Comparison of ENCODE assay signal across 25 cellular contexts in the genomic region with DNA sequence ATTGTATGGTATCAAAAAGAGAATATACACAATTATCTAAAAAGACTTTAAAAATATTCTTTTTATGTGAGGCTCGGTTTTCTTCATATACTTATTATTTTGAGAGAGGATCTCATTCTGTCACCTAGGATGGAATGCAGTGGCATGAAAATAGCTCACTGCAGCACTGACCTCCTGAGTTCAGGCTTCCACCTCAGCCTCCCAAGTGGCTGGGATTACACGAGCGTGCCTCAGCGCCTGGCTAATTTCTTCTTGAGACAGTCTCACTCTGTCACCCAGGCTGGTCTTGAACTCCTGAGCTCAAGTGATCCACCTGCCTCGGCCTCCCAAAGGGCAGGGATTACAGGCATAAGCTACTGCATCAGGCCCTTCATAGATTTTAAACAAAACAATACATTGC.
"Had no signal": no experiment of that assay in that cellular context is flagged by ENCODE, and none has a peak within 500 bp of the region (broad histone marks: within the 10 kb centered on the region; RNA-seq: fewer than 3 reads in every experiment).

No MANE protein-coding gene starts in this region.

- H3K9me3 ChIP-seq: esophagus squamous epithelium, neutrophil, pancreas, sigmoid colon, stomach, tibial artery, upper lobe of left lung had no signal

- H3K4me3 ChIP-seq: esophagus squamous epithelium, lung, pancreas, sigmoid colon, stomach, tibial artery, upper lobe of left lung had no signal

- H3K27me3 ChIP-seq: esophagus squamous epithelium, neutrophil, pancreas, sigmoid colon, stomach, tibial artery, upper lobe of left lung had no signal

- DNase-seq: cortex of kidney; effector memory CD8-positive, alpha-beta T cell; erythroblast; esophagus squamous epithelium; foreskin melanocyte; glutamatergic neuron; hypothalamus; immature natural killer cell; islet precursor cell; kidney glomerular epithelial cell; left colon; pancreas; sigmoid colon; stimulated activated CD4-positive, alpha-beta T cell treated with anti-CD3 and anti-CD28 coated beads, Interleukin-2, amount 100 ng/mL, for 24 hours; stimulated activated CD4-positive, alpha-beta T cell treated with anti-CD3 and anti-CD28 coated beads, Interleukin-4, amount 100 ng/mL, for 24 hours; stimulated activated naive CD4-positive, alpha-beta T cell treated with Interleukin-2 at 50 U/mL for 16 hours; stomach; tibial artery; upper lobe of left lung had no signal

- H3K27ac ChIP-seq: esophagus squamous epithelium, neutrophil, pancreas, sigmoid colon, stomach, tibial artery, upper lobe of left lung had no signal

- H3K4me1 ChIP-seq: pancreas, tibial artery had no signal

- FAIRE-seq: endometrium, pancreas, urothelium cell line had no signal

- ATAC-seq: effector memory CD8-positive, alpha-beta T cell; left colon; natural killer cell treated with Interleukin-12 subunit alpha and Interleukin-12 subunit beta and Interleukin-15 and Interleukin-18, amount 100 ng/mL, for 72 hours; pancreas; stimulated activated effector memory CD8-positive, alpha-beta T cell treated with anti-CD3 and anti-CD28 coated beads, Interleukin-12 subunit alpha, Interleukin-12 subunit beta, amount 100 ng/mL, for 72 hours had no signal
